ENCODE assay signal across 15 cellular contexts in the genomic region with DNA sequence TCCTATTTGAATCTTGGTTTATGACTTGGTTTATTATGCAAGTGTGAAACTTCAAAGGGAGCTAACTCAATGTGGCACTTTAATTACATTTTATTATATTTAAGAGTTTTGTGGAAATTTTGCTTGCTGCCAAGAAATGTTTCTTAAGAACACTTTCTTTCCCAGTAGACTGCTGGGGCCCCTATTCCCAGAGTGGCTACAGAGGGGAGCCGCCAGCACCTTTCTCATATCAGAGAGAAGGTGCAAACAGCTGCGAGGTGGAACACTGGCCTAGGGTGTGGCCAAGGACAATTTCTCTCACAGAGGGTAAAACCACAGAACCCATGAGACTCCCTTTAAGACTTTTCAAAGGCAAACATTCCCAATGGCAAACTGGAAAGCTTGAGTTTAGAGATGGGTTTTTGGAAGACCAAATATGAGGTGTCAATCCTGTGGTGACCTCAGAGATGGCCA.
"Had no signal": no experiment of that assay in that cellular context is flagged by ENCODE, and none has a peak within 500 bp of the region (broad histone marks: within the 10 kb centered on the region; RNA-seq: fewer than 3 reads in every experiment).

No MANE protein-coding gene starts in this region.

- H3K9ac ChIP-seq: parathyroid adenoma had no signal

- H3K4me1 ChIP-seq: parathyroid adenoma had no signal

- H3K4me3 ChIP-seq: skin epidermis had no signal

- H3K36me3 Mint-ChIP-seq: activated naive CD8-positive, alpha-beta T cell treated with anti-CD3 and anti-CD28 coated beads, Interleukin-2, amount 10 ng/mL, durations not matched to agents 7 days and 5 days; brain; naive thymus-derived CD8-positive, alpha-beta T cell had no signal

- H3K9me3 Mint-ChIP-seq: activated naive CD8-positive, alpha-beta T cell treated with anti-CD3 and anti-CD28 coated beads, Interleukin-2, amount 10 ng/mL, durations not matched to agents 7 days and 5 days; brain; central memory CD8-positive, alpha-beta T cell had no signal

- ATAC-seq: naive thymus-derived CD8-positive, alpha-beta T cell had no signal

- H3K27me3 ChIP-seq: foreskin keratinocyte, neutrophil had no signal

- H3K79me2 ChIP-seq: parathyroid adenoma had no signal

- H3K4me3 Mint-ChIP-seq: activated naive CD8-positive, alpha-beta T cell treated with anti-CD3 and anti-CD28 coated beads, Interleukin-2, amount 10 ng/mL, durations not matched to agents 7 days and 5 days; brain; central memory CD8-positive, alpha-beta T cell; naive thymus-derived CD8-positive, alpha-beta T cell had no signal

- H3K36me3 ChIP-seq: neutrophil had no signal

- H3K4me1 Mint-ChIP-seq: activated naive CD8-positive, alpha-beta T cell treated with anti-CD3 and anti-CD28 coated beads, Interleukin-2, amount 10 ng/mL, durations not matched to agents 7 days and 5 days; brain; central memory CD8-positive, alpha-beta T cell; naive thymus-derived CD8-positive, alpha-beta T cell had no signal

- H3K27me3 Mint-ChIP-seq: brain had no signal

- H3K9me3 ChIP-seq: neutrophil had no signal

- DNase-seq: activated CD4-positive, alpha-beta T cell treated with anti-CD3 and anti-CD28 coated beads, Interleukin-2, amount 50 U/mL, for 1 hour; activated naive CD4-positive, alpha-beta T cell; activated naive CD8-positive, alpha-beta T cell treated with anti-CD3 and anti-CD28 coated beads, Interleukin-2, amount 10 ng/mL, durations not matched to agents 7 days and 5 days; activated T-cell treated with anti-CD3 and anti-CD28 coated beads for 4 hours; effector CD8-positive, alpha-beta T cell; naive thymus-derived CD8-positive, alpha-beta T cell; stimulated activated CD4-positive, alpha-beta T cell treated with anti-CD3 and anti-CD28 coated beads, Interleukin-4, amount 100 ng/mL, for 24 hours; stimulated activated naive CD4-positive, alpha-beta T cell; T-helper 9 cell had no signal

- H3K27ac ChIP-seq: foreskin keratinocyte, neutrophil, parathyroid adenoma had no signal

- H3K27ac Mint-ChIP-seq: activated naive CD8-positive, alpha-beta T cell treated with anti-CD3 and anti-CD28 coated beads, Interleukin-2, amount 10 ng/mL, durations not matched to agents 7 days and 5 days; brain; naive thymus-derived CD8-positive, alpha-beta T cell had no signal

- H2AFZ ChIP-seq: parathyroid adenoma had no signal
